11 cellular contexts compared by ENCODE assay signal in the genomic region with DNA sequence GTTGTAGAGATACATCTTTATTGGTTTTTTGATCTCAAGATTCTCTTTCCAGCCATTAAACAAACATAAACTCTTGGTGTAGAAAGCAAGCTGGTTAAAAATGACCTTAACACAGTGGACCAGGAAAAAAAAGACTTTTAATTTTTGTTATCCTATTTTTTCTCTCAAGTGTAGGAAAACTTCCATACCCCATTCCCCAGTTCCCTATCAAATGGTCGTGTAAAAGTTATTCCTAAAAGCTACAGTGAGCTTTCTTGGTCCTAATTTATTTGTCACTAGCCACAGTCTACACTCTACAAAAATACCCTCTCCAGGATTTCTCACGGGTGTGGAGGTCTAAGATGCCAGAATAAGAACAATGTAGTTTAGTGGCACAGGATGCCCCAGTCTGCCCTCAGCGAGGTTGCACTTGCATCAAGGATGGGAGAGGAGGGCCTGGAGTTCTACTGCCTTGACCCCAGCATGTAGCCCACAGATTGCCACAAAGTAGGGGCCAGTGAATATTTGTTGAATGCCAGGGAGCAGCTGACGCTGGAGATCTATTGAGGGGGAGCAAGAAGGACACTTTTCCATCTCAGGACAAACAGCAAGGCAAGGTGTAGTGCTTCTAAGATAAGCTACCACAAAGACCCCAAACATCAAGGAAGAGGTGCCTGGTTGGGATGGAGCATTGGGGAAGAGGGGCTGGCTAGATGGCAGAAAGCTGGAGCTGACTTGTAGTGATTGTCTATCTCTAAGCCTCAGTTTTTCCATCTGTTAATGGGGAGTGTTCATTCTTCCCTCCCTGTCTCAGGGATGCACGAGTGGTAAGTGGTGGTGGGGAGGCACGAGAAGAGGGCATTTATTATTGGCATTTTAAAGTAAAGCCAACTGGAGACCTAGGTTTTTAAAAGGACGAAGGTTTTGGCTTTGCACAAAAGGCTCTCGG. TPM values are rescaled to one million over a fixed set of nuclear protein-coding genes. Genes with fewer than 3 reads are reported as not detected.
DNase-seq lines count a peak whose midpoint lies in the region; ATAC-seq, FAIRE-seq and TF ChIP-seq lines count a peak whose summit lies in the region.
"Had no signal": no experiment of that assay in that cellular context is flagged by ENCODE, and none has a peak within 500 bp of the region (broad histone marks: within the 10 kb centered on the region; RNA-seq: fewer than 3 reads in every experiment).

No MANE protein-coding gene starts in this region.

- H3K4me1 Mint-ChIP-seq in CD4-positive, alpha-beta memory T cell = peaks cover 0 to 11% (median 4%) of the 10 kb centered on the region in 4 donors
- H3K4me1 Mint-ChIP-seq in IgD-negative memory B cell = peaks cover 6 to 10% (median 9%) of the 10 kb centered on the region in 3 donors
- H3K4me1 Mint-ChIP-seq in effector memory CD8-positive, alpha-beta T cell (ENCODE audit: low read depth in 2 of 2) = no peaks in the 10 kb centered on the region
- H3K4me1 Mint-ChIP-seq in natural killer cell = peaks cover 0 to 12% of the 10 kb centered on the region in 2 donors

- no peaks in the 10 kb centered on the region for H3K36me3 ChIP-seq in CD4-positive, alpha-beta memory T cell (ENCODE audit: insufficient read depth, low read length)
- H3K36me3 ChIP-seq: adrenal gland, spleen had no signal

- peak overlapping the region in 7 of 8 donors; percentile 22 to 81 (median 58) for H3K4me3 Mint-ChIP-seq in CD4-positive, alpha-beta memory T cell
- H3K4me3 Mint-ChIP-seq in IgD-negative memory B cell (peak overlapping the region; percentile 55 to 85 (median 70)), natural killer cell (peak overlapping the region; percentile 57)
- H3K4me3 Mint-ChIP-seq in effector memory CD8-positive, alpha-beta T cell = peak overlapping the region; percentile 63 to 71

- H3K4me3 ChIP-seq in CD4-positive, alpha-beta memory T cell (ENCODE audit: low read length in 2 of 2) = no peak overlapping the region

- intact Hi-C loops in CD4-positive, alpha-beta memory T cell (cut with micrococcal nuclease) = loop anchor here (5.0 kb wide), 1 partner anchor 72 kb away; no protein-coding TSS in a partner anchor
- intact Hi-C loops in natural killer cell (cut with micrococcal nuclease) = loop anchor here (5.0 kb wide), 1 partner anchor 83 kb away; no protein-coding TSS in a partner anchor

- no peaks in the 10 kb centered on the region for H3K9me3 ChIP-seq in CD4-positive, alpha-beta memory T cell (ENCODE audit: control insufficient read depth in 1 of 2, low read length in 2 of 2)
- H3K9me3 ChIP-seq: adrenal gland, spleen had no signal

- ATAC-seq in effector memory CD8-positive, alpha-beta T cell (replicated peaks) = no peak
- ATAC-seq in natural killer cell (no peak), GM21825 (IDR thresholded peaks at IDR 0.05; ENCODE audit: unreplicated experiment) (no peak), GM21423 (IDR thresholded peaks at IDR 0.05; ENCODE audit: unreplicated experiment) (no peak)
- ATAC-seq: stimulated activated naive B cell treated with anti-CD40 and anti-IgM and Interleukin-4, amounts not matched to agents 10 μg/mL and 1 μg/mL and 100 μg/mL, for 72 hours had no signal

- H3K27me3 ChIP-seq in CD4-positive, alpha-beta memory T cell (ENCODE audit: insufficient read depth, low read length) = peaks cover 9% of the 10 kb centered on the region

- peak overlapping the region in 1 of 7 donors; percentile 69 for H3K27ac Mint-ChIP-seq in CD4-positive, alpha-beta memory T cell
- H3K27ac Mint-ChIP-seq in IgD-negative memory B cell (no peak overlapping the region), natural killer cell (no peak overlapping the region)
- no peak overlapping the region for H3K27ac Mint-ChIP-seq in effector memory CD8-positive, alpha-beta T cell
- H3K27ac Mint-ChIP-seq: stimulated activated naive B cell treated with anti-CD40 and anti-IgM and Interleukin-4, amounts not matched to agents 10 μg/mL and 1 μg/mL and 100 μg/mL, for 72 hours had no signal

- H3K9me3 Mint-ChIP-seq in CD4-positive, alpha-beta memory T cell = peaks cover 0 to 2% (median 0%) of the 10 kb centered on the region in 8 donors
- peaks cover 0 to 3% (median 0%) of the 10 kb centered on the region in 3 donors for H3K9me3 Mint-ChIP-seq in IgD-negative memory B cell
- H3K9me3 Mint-ChIP-seq in effector memory CD8-positive, alpha-beta T cell = no peaks in the 10 kb centered on the region
- H3K9me3 Mint-ChIP-seq in natural killer cell = no peaks in the 10 kb centered on the region
- H3K9me3 Mint-ChIP-seq: stimulated activated naive B cell treated with anti-CD40 and anti-IgM and Interleukin-4, amounts not matched to agents 10 μg/mL and 1 μg/mL and 100 μg/mL, for 72 hours had no signal

- CTCF ChIA-PET in CD4-positive, alpha-beta memory T cell (lab: Charles Lee; ENCODE audit: partially characterized antibody) = interaction anchor here (1.1 to 9.3 kb wide), 4 partner anchors 10 to 82 kb away, joined by 3 to 135 read pairs (median 16); no protein-coding TSS in a partner anchor

- POLR2A ChIA-PET in CD4-positive, alpha-beta memory T cell (lab: Charles Lee; ENCODE audit: partially characterized antibody) = interaction anchor here (2.6 kb wide), 1 partner anchor 83 kb away, joined by 21 read pairs; no protein-coding TSS in a partner anchor

- TF ChIP-seq CTCF in natural killer cell (IDR thresholded peaks at IDR 0.05) = no peak

- no peak for DNase-seq in CD4-positive, alpha-beta memory T cell
- DNase-seq in effector memory CD8-positive, alpha-beta T cell = no peak
- DNase-seq in natural killer cell (no peak), HuH-7 (ENCODE audit: low spot score) (no peak), H54 (ENCODE audit: insufficient read length, low spot score) (no peak)
- DNase-seq: spleen; stimulated activated naive B cell treated with anti-CD40 and anti-IgM and Interleukin-4, amounts not matched to agents 10 μg/mL and 1 μg/mL and 100 μg/mL, for 72 hours had no signal

- H3K27ac ChIP-seq in CD4-positive, alpha-beta memory T cell (ENCODE audit: low read depth, low read length) = no peak overlapping the region
- H3K27ac ChIP-seq: adrenal gland, spleen had no signal

- peaks cover 17 to 31% of the 10 kb centered on the region in 2 donors for H3K27me3 Mint-ChIP-seq in CD4-positive, alpha-beta memory T cell
- H3K27me3 Mint-ChIP-seq in IgD-negative memory B cell (peaks cover 26% of the 10 kb centered on the region), natural killer cell (ENCODE audit: low read depth in 2 of 2) (peaks cover 32 to 45% of the 10 kb centered on the region in 2 donors)
- peaks cover 51 to 84% of the 10 kb centered on the region in 2 donors for H3K27me3 Mint-ChIP-seq in effector memory CD8-positive, alpha-beta T cell

- no peak for TF ChIP-seq POLR2A in H54 (IDR thresholded peaks at IDR 0.05; ENCODE audit: low read depth, low read length)

- no peaks in the 10 kb centered on the region for H3K36me3 Mint-ChIP-seq in CD4-positive, alpha-beta memory T cell
- H3K36me3 Mint-ChIP-seq in IgD-negative memory B cell (no peaks in the 10 kb centered on the region), natural killer cell (no peaks in the 10 kb centered on the region)
- no peaks in the 10 kb centered on the region for H3K36me3 Mint-ChIP-seq in effector memory CD8-positive, alpha-beta T cell (ENCODE audit: insufficient read depth)
- H3K36me3 Mint-ChIP-seq: stimulated activated naive B cell treated with anti-CD40 and anti-IgM and Interleukin-4, amounts not matched to agents 10 μg/mL and 1 μg/mL and 100 μg/mL, for 72 hours had no signal

- H3K4me1 ChIP-seq in CD4-positive, alpha-beta memory T cell (ENCODE audit: insufficient read depth, low read length) = peaks cover 9% of the 10 kb centered on the region

- FAIRE-seq in H54 (lab: Jason Lieb, UNC) = no peak

RNA-seq across cellular contexts. Expression of gene MYCL, which starts 1.8 kb away (rescaled TPM):
- under 1 TPM; 0.19 to 0.20 TPM for total RNA-seq in CD4-positive, alpha-beta memory T cell
- not detected for polyA plus RNA-seq in CD4-positive, alpha-beta memory T cell
- 0.16 TPM for polyA plus RNA-seq in IgD-negative memory B cell
- 1 to 10 TPM in 1 of 3 donors, under 1 TPM in 2; 0.70 to 1.9 (median 0.92) TPM for total RNA-seq in natural killer cell

RNA-seq across cellular contexts. Expression of gene TRIT1, which starts 16.6 kb away (rescaled TPM):
- 10 to 100 TPM; 15.8 to 20.8 TPM for total RNA-seq in CD4-positive, alpha-beta memory T cell
- polyA plus RNA-seq in CD4-positive, alpha-beta memory T cell = 10 to 100 TPM in 1 of 2 donors, 1 to 10 TPM in 1; 5.7 to 10.3 TPM
- polyA plus RNA-seq in IgD-negative memory B cell = 8.6 TPM
- total RNA-seq in natural killer cell = 10 to 100 TPM in 1 of 3 donors, 1 to 10 TPM in 2; 8.8 to 14.6 (median 9.9) TPM

RNA-seq across cellular contexts. Expression of gene MFSD2A, which starts 55.1 kb away (rescaled TPM):
- under 1 TPM; 0.38 to 0.42 TPM for total RNA-seq in CD4-positive, alpha-beta memory T cell
- polyA plus RNA-seq in CD4-positive, alpha-beta memory T cell = under 1 TPM; 0.44 to 0.70 TPM
- polyA plus RNA-seq in IgD-negative memory B cell = 1.5 TPM
- 1 to 10 TPM; 2.8 to 4.4 (median 3.7) TPM for total RNA-seq in natural killer cell
